ENCODE assay signal across 8 cellular contexts in genomic region chr6:85354761-85355618, GRCh38.
DNase-seq lines count a peak whose midpoint lies in the region; ATAC-seq and TF ChIP-seq lines count a peak whose summit lies in the region.

No MANE protein-coding gene starts in this region.

- H3K79me2 ChIP-seq in mesendoderm (ENCODE audit: control insufficient read depth, insufficient read depth, low read length): no peaks in the 10 kb centered on the region

- H3K18ac ChIP-seq in mesendoderm (ENCODE audit: low read length): no peak overlapping the region

- H3K56ac ChIP-seq in mesendoderm (ENCODE audit: low read length): no peak overlapping the region

- peak; percentile 89 for TF ChIP-seq CTCF in AG09319 (IDR thresholded peaks at IDR 0.05; ENCODE audit: low read depth, low read length)

- no peak overlapping the region for H2BK15ac ChIP-seq in mesendoderm (replicated peaks; ENCODE audit: low read depth)

- ATAC-seq in GM18868 (IDR thresholded peaks at IDR 0.05; ENCODE audit: unreplicated experiment) (peak; percentile 91), HG03139 (IDR thresholded peaks at IDR 0.05; ENCODE audit: unreplicated experiment) (peak; percentile 85)

- no peak overlapping the region for H3K4ac ChIP-seq in mesendoderm (ENCODE audit: low read depth, low read length)

- H3K23ac ChIP-seq in mesendoderm (ENCODE audit: low read length): no peak overlapping the region

- WGBS in mesendoderm (ENCODE audit: extremely low coverage, insufficient coverage, low lambda C conversion rate): no CpG with 5 or more reads among the region's 10 CpGs

- no peak overlapping the region for H3K4me3 ChIP-seq in mesendoderm (ENCODE audit: low read length)

- no peak overlapping the region for H2AK5ac ChIP-seq in mesendoderm (ENCODE audit: low read length)

- no peak overlapping the region for H2BK120ac ChIP-seq in mesendoderm (ENCODE audit: low read depth, low read length)

- H4K8ac ChIP-seq in mesendoderm (ENCODE audit: low read depth, low read length): no peak overlapping the region

- DNase-seq in AG09319 (ENCODE audit: extremely low read depth, low read depth) (peak; percentile 59), NCI-H524 treated with DMSO at 0.1 percent for 48 hours (lab: John Stamatoyannopoulos, UW) (peak; percentile 61), mesendoderm (peak; percentile 70)
- DNase-seq in activated CD4-positive, alpha-beta T cell treated with anti-CD3 and anti-CD28 coated beads, Interleukin-2, amount 50 U/mL, for 48 hours: peak; percentile 55 to 59
- DNase-seq in effector CD4-positive, alpha-beta T cell: peak; percentile 21
- peak; percentile 37 for DNase-seq in stimulated activated CD8-positive, alpha-beta memory T cell treated with anti-CD3 and anti-CD28 coated beads, Interleukin-4, amount 100 ng/mL, for 24 hours (ENCODE audit: low read depth)

- H3K36me3 ChIP-seq in mesendoderm (ENCODE audit: control insufficient read depth, insufficient read depth, low read length): no peaks in the 10 kb centered on the region

- H3K9ac ChIP-seq in mesendoderm (ENCODE audit: low read length): no peak overlapping the region

- H3K79me1 ChIP-seq in mesendoderm (ENCODE audit: low read length): no peaks in the 10 kb centered on the region

- no peak overlapping the region for H4K5ac ChIP-seq in mesendoderm (ENCODE audit: low read length)

- H3K4me1 ChIP-seq in mesendoderm (ENCODE audit: control insufficient read depth, low read depth, low read length): no peaks in the 10 kb centered on the region

- H3K27ac ChIP-seq in mesendoderm (ENCODE audit: low read depth, low read length): no peak overlapping the region

- H3K4me2 ChIP-seq in mesendoderm (ENCODE audit: low read length): no peak overlapping the region

- no peaks in the 10 kb centered on the region for H3K27me3 ChIP-seq in mesendoderm (ENCODE audit: insufficient read depth, low read length, poor library complexity)

- H2BK5ac ChIP-seq in mesendoderm (ENCODE audit: low read length): no peak overlapping the region
